In the genomic region with DNA sequence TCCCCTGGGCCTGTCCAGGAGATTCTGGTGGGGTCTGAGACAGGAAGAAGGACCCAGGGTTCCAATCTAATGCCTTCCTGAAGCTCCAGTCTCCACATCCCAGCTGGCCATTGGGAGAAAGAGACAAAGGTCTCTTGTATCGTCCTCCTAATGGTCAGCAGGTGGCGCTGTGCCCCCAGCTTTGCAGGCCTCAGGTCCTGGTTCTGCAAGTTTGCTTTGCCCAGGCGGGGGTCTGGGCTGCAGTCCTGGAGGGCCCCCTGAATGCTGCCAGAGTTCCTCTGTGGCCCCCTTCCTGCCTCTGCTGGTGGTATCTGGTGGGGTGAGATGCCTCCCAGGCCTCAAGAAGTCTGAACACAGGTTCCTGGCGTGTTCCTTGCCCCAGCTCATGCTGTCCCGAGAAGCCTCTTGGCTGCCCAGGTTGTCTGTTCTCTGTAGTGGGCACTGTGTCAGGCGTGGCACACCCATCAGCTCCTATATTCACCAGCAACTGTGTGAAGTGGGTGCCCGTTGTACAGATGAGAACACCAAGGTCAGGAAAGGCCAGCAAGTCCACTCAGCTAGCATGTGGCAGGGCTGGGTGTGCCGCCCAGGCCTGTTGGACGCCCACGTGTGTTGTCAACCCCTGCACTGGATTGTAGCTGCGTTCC, we compare ENCODE assay signal across 8 cellular contexts. TPM values are rescaled to one million over a fixed set of nuclear protein-coding genes. Genes with fewer than 3 reads are reported as not detected.
A peak's percentile ranks its signal among the peaks of the same experiment; 100 is the strongest.
DNase-seq lines count a peak whose midpoint lies in the region; ATAC-seq and TF ChIP-seq lines count a peak whose summit lies in the region.

No MANE protein-coding gene starts in this region.

- TF ChIP-seq POLR2A in adrenal gland (IDR thresholded peaks at IDR 0.05): no peak

- intact Hi-C loops in adrenal gland (cut with DNase I) (loop anchor here in 1 of 2 donors (10.0 kb wide), 1 partner anchor 918 kb away; no protein-coding TSS in a partner anchor), left ventricle myocardium inferior (cut with micrococcal nuclease) (no loop called here)

- H3K27ac ChIP-seq in SJCRH30: no peak overlapping the region
- no peak overlapping the region for H3K27ac ChIP-seq in adrenal gland
- no peak overlapping the region for H3K27ac ChIP-seq in left ventricle myocardium inferior (replicated peaks)

- H3K27me3 ChIP-seq in SJCRH30 (peaks cover 44% of the 10 kb centered on the region), adrenal gland (no peaks in the 10 kb centered on the region), left ventricle myocardium inferior (ENCODE audit: low read depth) (peaks cover 68% of the 10 kb centered on the region)

- H3K36me3 ChIP-seq in SJCRH30: no peaks in the 10 kb centered on the region
- no peaks in the 10 kb centered on the region for H3K36me3 ChIP-seq in adrenal gland (replicated peaks in 1 of 2)
- H3K36me3 ChIP-seq in left ventricle myocardium inferior: no peaks in the 10 kb centered on the region

- 40 to 53% (median 46%) methylated on average over 4 to 11 of the region's 11 CpGs for WGBS in adrenal gland, 4 donors

- H3K4me1 ChIP-seq in SJCRH30 (no peaks in the 10 kb centered on the region), adrenal gland (replicated peaks in 1 of 2) (no peaks in the 10 kb centered on the region), left ventricle myocardium inferior (no peaks in the 10 kb centered on the region)

- ATAC-seq in HG03108 (IDR thresholded peaks at IDR 0.05; ENCODE audit: unreplicated experiment) (no peak), HG02642 (IDR thresholded peaks at IDR 0.05; ENCODE audit: poor library complexity, unreplicated experiment) (no peak)

- peak; percentile 64 for DNase-seq in EH (ENCODE audit: low read depth)
- peak; percentile 60 for DNase-seq in LoVo (ENCODE audit: low spot score)
- DNase-seq in SJCRH30: peak; percentile 32 to 82
- peak; percentile 21 to 67 (median 47) for DNase-seq in adrenal gland
- DNase-seq in left ventricle myocardium inferior: peak; percentile 33
- DNase-seq in retina: peak; percentile 77

- H3K4me3 ChIP-seq in SJCRH30 (no peak overlapping the region), adrenal gland (no peak overlapping the region), left ventricle myocardium inferior (no peak overlapping the region)

- TF ChIP-seq CTCF in adrenal gland (IDR thresholded peaks at IDR 0.05): peak; percentile 47 to 66 (median 63)
- TF ChIP-seq CTCF in left ventricle myocardium inferior (IDR thresholded peaks at IDR 0.05; ENCODE audit: borderline replicate concordance): peak; percentile 72

- H3K9me3 ChIP-seq in SJCRH30 (replicated peaks) (no peaks in the 10 kb centered on the region), adrenal gland (replicated peaks in 1 of 3) (no peaks in the 10 kb centered on the region), left ventricle myocardium inferior (replicated peaks) (no peaks in the 10 kb centered on the region)

RNA-seq across cellular contexts. Expression of gene CSF3R, which starts 33.8 kb away (rescaled TPM):
- total RNA-seq in SJCRH30 (2014; rRNA removed; shearing (Covaris generic)): not detected in 2 replicates
- total RNA-seq in adrenal gland (10 to 100 TPM in 4 of 8 donors, 1 to 10 TPM in 4; 4.6 to 21.7 (median 11.1) TPM), left ventricle myocardium inferior (3.8 TPM)
- 10 to 100 TPM in 2 of 3 donors, 1 to 10 TPM in 1; 2.3 to 24.5 (median 13.9) TPM for polyA plus RNA-seq in adrenal gland

RNA-seq across cellular contexts. Expression of gene MRPS15, which starts 52.3 kb away (rescaled TPM):
- 130 and 140 TPM in 2 replicates for total RNA-seq in SJCRH30 (2014; rRNA removed; shearing (Covaris generic))
- total RNA-seq in adrenal gland (100 to 1,000 TPM in 1 of 8 donors, 10 to 100 TPM in 7; 49.8 to 116 (median 68.8) TPM), left ventricle myocardium inferior (108 TPM)
- 100 to 1,000 TPM; 156 to 287 (median 256) TPM for polyA plus RNA-seq in adrenal gland
